1 cellular context compared by ENCODE assay signal in genomic region chr1:27672750-27673112, GRCh38.
TF ChIP-seq lines count a peak whose summit lies in the region.

No MANE protein-coding gene starts in this region.

TF ChIP-seq in GM12878, 131 proteins besides CTCF, POLR2A, EP300 and RAD21:
- TF ChIP-seq ZNF207 (IDR thresholded peaks at IDR 0.05; ENCODE audit: borderline replicate concordance) (no peak), RFX5 (IDR thresholded peaks at IDR 0.05; ENCODE audit: low read depth, low read length) (no peak), CREB1 (IDR thresholded peaks at IDR 0.05; ENCODE audit: low read depth) (no peak), POLR2AphosphoS2 (IDR thresholded peaks at IDR 0.05; ENCODE audit: low read depth, low read length) (no peak), CBFB (IDR thresholded peaks at IDR 0.05; ENCODE audit: low read depth) (no peak), SREBF2 (IDR thresholded peaks at IDR 0.05; ENCODE audit: low read length) (no peak), RCOR1 (conservative IDR thresholded peaks at IDR 0.05; ENCODE audit: low read depth, low read length) (no peak), LARP7 (IDR thresholded peaks at IDR 0.05) (no peak), CEBPB (IDR thresholded peaks at IDR 0.05; ENCODE audit: borderline replicate concordance in 1 of 2, low read depth in 2 of 2, low read length in 2 of 2) (no peak), BCLAF1 (IDR thresholded peaks at IDR 0.05) (no peak), TBL1XR1 (IDR thresholded peaks at IDR 0.05; ENCODE audit: low read depth, low read length) (no peak)
- TF ChIP-seq, protein P1, sequence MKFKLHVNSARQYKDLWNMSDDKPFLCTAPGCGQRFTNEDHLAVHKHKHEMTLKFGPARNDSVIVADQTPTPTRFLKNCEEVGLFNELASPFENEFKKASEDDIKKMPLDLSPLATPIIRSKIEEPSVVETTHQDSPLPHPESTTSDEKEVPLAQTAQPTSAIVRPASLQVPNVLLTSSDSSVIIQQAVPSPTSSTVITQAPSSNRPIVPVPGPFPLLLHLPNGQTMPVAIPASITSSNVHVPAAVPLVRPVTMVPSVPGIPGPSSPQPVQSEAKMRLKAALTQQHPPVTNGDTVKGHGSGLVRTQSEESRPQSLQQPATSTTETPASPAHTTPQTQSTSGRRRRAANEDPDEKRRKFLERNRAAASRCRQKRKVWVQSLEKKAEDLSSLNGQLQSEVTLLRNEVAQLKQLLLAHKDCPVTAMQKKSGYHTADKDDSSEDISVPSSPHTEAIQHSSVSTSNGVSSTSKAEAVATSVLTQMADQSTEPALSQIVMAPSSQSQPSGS (IDR thresholded peaks at IDR 0.05; ENCODE audit: low read length): no peak
- TF ChIP-seq, protein P2, sequence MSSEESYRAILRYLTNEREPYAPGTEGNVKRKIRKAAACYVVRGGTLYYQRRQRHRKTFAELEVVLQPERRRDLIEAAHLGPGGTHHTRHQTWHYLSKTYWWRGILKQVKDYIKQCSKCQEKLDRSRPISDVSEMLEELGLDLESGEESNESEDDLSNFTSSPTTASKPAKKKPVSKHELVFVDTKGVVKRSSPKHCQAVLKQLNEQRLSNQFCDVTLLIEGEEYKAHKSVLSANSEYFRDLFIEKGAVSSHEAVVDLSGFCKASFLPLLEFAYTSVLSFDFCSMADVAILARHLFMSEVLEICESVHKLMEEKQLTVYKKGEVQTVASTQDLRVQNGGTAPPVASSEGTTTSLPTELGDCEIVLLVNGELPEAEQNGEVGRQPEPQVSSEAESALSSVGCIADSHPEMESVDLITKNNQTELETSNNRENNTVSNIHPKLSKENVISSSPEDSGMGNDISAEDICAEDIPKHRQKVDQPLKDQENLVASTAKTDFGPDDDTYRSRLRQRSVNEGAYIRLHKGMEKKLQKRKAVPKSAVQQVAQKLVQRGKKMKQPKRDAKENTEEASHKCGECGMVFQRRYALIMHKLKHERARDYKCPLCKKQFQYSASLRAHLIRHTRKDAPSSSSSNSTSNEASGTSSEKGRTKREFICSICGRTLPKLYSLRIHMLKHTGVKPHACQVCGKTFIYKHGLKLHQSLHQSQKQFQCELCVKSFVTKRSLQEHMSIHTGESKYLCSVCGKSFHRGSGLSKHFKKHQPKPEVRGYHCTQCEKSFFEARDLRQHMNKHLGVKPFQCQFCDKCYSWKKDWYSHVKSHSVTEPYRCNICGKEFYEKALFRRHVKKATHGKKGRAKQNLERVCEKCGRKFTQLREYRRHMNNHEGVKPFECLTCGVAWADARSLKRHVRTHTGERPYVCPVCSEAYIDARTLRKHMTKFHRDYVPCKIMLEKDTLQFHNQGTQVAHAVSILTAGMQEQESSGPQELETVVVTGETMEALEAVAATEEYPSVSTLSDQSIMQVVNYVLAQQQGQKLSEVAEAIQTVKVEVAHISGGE (CRISPR knock-in tag; IDR thresholded peaks at IDR 0.05): no peak
TF ChIP-seq in GM12878: peak in this region for 0.
